Comparison of ENCODE assay signal across 1 cellular context in genomic region chr17:58369214-58370031, GRCh38.
TF ChIP-seq lines count a peak whose summit lies in the region.

No MANE protein-coding gene starts in this region.

TF ChIP-seq in HepG2, 621 proteins besides CTCF, POLR2A, EP300 and RAD21 (continued from another document and continues in another):
- 0 out of 2 replicates have a peak, but pooled peaks have one; percentile 67 for TF ChIP-seq ZNF318 (CRISPR knock-in tag; IDR thresholded peaks at IDR 0.05)
- TF ChIP-seq REPIN1 (CRISPR knock-in tag; IDR thresholded peaks at IDR 0.05; ENCODE audit: borderline replicate concordance, low read depth), result peak; percentile 65; the same call in 1 of the 2 replicates
- no peak for TF ChIP-seq NAIF1 (CRISPR knock-in tag; IDR thresholded peaks at IDR 0.05; ENCODE audit: borderline replicate concordance)
- no peak for TF ChIP-seq GLI4 (CRISPR knock-in tag; IDR thresholded peaks at IDR 0.05; ENCODE audit: borderline replicate concordance)
- TF ChIP-seq HINFP (CRISPR knock-in tag; IDR thresholded peaks at IDR 0.05; ENCODE audit: low read depth), result 0 out of 2 replicates have a peak, but pooled peaks have one; percentile 54
- no peak for TF ChIP-seq HMG20B (CRISPR knock-in tag; conservative IDR thresholded peaks at IDR 0.05)
- TF ChIP-seq ZNF12 (CRISPR knock-in tag; IDR thresholded peaks at IDR 0.05), result 0 out of 2 replicates have a peak, but pooled peaks have one; percentile 29
- no peak for TF ChIP-seq ZBED4 (CRISPR knock-in tag; IDR thresholded peaks at IDR 0.05; ENCODE audit: borderline replicate concordance)
- TF ChIP-seq NFKBIZ (CRISPR knock-in tag; IDR thresholded peaks at IDR 0.05), result 0 out of 2 replicates have a peak, but pooled peaks have one; percentile 59
- no peak for TF ChIP-seq ZNF773 (CRISPR knock-in tag; IDR thresholded peaks at IDR 0.05; ENCODE audit: borderline replicate concordance)
- TF ChIP-seq ZBTB38 (CRISPR knock-in tag; IDR thresholded peaks at IDR 0.05), result peak; percentile 60
- TF ChIP-seq HMG20A (CRISPR knock-in tag; IDR thresholded peaks at IDR 0.05; ENCODE audit: borderline replicate concordance), result peak; percentile 69; the same call in 1 of the 2 replicates
- TF ChIP-seq HOXA7 (CRISPR knock-in tag; IDR thresholded peaks at IDR 0.05), result no peak
- no peak for TF ChIP-seq CBX5 (CRISPR knock-in tag; IDR thresholded peaks at IDR 0.05; ENCODE audit: borderline replicate concordance)
- TF ChIP-seq HNF4G (IDR thresholded peaks at IDR 0.05; ENCODE audit: borderline replicate concordance, low read depth, low read length), result peak; percentile 66
- 0 out of 2 replicates have a peak, but pooled peaks have one; percentile 78 for TF ChIP-seq HNF4G (CRISPR knock-in tag; IDR thresholded peaks at IDR 0.05; ENCODE audit: borderline replicate concordance, low read depth)
- TF ChIP-seq ZNF563 (CRISPR knock-in tag; IDR thresholded peaks at IDR 0.05), result no peak
- TF ChIP-seq KLF6 (CRISPR knock-in tag; IDR thresholded peaks at IDR 0.05), result no peak
- TF ChIP-seq DZIP1 (CRISPR knock-in tag; IDR thresholded peaks at IDR 0.05), result no peak
- TF ChIP-seq TBX3 (IDR thresholded peaks at IDR 0.05; ENCODE audit: borderline replicate concordance), result no peak
- TF ChIP-seq, protein P1, sequence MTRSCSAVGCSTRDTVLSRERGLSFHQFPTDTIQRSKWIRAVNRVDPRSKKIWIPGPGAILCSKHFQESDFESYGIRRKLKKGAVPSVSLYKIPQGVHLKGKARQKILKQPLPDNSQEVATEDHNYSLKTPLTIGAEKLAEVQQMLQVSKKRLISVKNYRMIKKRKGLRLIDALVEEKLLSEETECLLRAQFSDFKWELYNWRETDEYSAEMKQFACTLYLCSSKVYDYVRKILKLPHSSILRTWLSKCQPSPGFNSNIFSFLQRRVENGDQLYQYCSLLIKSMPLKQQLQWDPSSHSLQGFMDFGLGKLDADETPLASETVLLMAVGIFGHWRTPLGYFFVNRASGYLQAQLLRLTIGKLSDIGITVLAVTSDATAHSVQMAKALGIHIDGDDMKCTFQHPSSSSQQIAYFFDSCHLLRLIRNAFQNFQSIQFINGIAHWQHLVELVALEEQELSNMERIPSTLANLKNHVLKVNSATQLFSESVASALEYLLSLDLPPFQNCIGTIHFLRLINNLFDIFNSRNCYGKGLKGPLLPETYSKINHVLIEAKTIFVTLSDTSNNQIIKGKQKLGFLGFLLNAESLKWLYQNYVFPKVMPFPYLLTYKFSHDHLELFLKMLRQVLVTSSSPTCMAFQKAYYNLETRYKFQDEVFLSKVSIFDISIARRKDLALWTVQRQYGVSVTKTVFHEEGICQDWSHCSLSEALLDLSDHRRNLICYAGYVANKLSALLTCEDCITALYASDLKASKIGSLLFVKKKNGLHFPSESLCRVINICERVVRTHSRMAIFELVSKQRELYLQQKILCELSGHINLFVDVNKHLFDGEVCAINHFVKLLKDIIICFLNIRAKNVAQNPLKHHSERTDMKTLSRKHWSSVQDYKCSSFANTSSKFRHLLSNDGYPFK (CRISPR knock-in tag; IDR thresholded peaks at IDR 0.05; ENCODE audit: borderline replicate concordance), result no peak; the same call in 1 of the 2 replicates
- TF ChIP-seq SIN3A (IDR thresholded peaks at IDR 0.05; ENCODE audit: borderline replicate concordance, low read depth, low read length), result no peak
- TF ChIP-seq HDAC6 (IDR thresholded peaks at IDR 0.05; ENCODE audit: low read depth, low read length), result no peak
- TF ChIP-seq, protein P2, sequence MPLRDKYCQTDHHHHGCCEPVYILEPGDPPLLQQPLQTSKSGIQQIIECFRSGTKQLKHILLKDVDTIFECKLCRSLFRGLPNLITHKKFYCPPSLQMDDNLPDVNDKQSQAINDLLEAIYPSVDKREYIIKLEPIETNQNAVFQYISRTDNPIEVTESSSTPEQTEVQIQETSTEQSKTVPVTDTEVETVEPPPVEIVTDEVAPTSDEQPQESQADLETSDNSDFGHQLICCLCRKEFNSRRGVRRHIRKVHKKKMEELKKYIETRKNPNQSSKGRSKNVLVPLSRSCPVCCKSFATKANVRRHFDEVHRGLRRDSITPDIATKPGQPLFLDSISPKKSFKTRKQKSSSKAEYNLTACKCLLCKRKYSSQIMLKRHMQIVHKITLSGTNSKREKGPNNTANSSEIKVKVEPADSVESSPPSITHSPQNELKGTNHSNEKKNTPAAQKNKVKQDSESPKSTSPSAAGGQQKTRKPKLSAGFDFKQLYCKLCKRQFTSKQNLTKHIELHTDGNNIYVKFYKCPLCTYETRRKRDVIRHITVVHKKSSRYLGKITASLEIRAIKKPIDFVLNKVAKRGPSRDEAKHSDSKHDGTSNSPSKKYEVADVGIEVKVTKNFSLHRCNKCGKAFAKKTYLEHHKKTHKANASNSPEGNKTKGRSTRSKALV (CRISPR knock-in tag; IDR thresholded peaks at IDR 0.05), result no peak
- TF ChIP-seq KLF12 (CRISPR knock-in tag; IDR thresholded peaks at IDR 0.05; ENCODE audit: borderline replicate concordance), result no peak
- no peak for TF ChIP-seq MIER2 (CRISPR knock-in tag; IDR thresholded peaks at IDR 0.05)
- no peak for TF ChIP-seq PAF1 (CRISPR knock-in tag; IDR thresholded peaks at IDR 0.05)
- no peak for TF ChIP-seq ZNF546 (CRISPR knock-in tag; conservative IDR thresholded peaks at IDR 0.05)
- no peak for TF ChIP-seq IKZF1 (IDR thresholded peaks at IDR 0.05)
- TF ChIP-seq, protein P3, sequence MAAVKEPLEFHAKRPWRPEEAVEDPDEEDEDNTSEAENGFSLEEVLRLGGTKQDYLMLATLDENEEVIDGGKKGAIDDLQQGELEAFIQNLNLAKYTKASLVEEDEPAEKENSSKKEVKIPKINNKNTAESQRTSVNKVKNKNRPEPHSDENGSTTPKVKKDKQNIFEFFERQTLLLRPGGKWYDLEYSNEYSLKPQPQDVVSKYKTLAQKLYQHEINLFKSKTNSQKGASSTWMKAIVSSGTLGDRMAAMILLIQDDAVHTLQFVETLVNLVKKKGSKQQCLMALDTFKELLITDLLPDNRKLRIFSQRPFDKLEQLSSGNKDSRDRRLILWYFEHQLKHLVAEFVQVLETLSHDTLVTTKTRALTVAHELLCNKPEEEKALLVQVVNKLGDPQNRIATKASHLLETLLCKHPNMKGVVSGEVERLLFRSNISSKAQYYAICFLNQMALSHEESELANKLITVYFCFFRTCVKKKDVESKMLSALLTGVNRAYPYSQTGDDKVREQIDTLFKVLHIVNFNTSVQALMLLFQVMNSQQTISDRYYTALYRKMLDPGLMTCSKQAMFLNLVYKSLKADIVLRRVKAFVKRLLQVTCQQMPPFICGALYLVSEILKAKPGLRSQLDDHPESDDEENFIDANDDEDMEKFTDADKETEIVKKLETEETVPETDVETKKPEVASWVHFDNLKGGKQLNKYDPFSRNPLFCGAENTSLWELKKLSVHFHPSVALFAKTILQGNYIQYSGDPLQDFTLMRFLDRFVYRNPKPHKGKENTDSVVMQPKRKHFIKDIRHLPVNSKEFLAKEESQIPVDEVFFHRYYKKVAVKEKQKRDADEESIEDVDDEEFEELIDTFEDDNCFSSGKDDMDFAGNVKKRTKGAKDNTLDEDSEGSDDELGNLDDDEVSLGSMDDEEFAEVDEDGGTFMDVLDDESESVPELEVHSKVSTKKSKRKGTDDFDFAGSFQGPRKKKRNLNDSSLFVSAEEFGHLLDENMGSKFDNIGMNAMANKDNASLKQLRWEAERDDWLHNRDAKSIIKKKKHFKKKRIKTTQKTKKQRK (IDR thresholded peaks at IDR 0.05; ENCODE audit: low read length), result no peak
